24 cellular contexts compared by ENCODE assay signal in genomic region chr18:32424696-32425095, GRCh38. TPM values are rescaled to one million over a fixed set of nuclear protein-coding genes. Genes with fewer than 3 reads are reported as not detected.
DNase-seq lines count a peak whose midpoint lies in the region; ATAC-seq, FAIRE-seq and TF ChIP-seq lines count a peak whose summit lies in the region.
"Had no signal": no experiment of that assay in that cellular context is flagged by ENCODE, and none has a peak within 500 bp of the region (broad histone marks: within the 10 kb centered on the region; RNA-seq: fewer than 3 reads in every experiment).

No MANE protein-coding gene starts in this region.

- no peaks in the 10 kb centered on the region for H3K27me3 ChIP-seq in right lobe of liver
- no peaks in the 10 kb centered on the region for H3K27me3 ChIP-seq in HepG2 (ENCODE audit: control insufficient read depth in 1 of 2, insufficient read depth in 2 of 2, low read length in 2 of 2)
- no peaks in the 10 kb centered on the region for H3K27me3 ChIP-seq in gastroesophageal sphincter
- H3K27me3 ChIP-seq in mesenchymal stem cell (ENCODE audit: control insufficient read depth in 1 of 2, insufficient read depth in 1 of 2, low read length in 2 of 2): no peaks in the 10 kb centered on the region

- no peak overlapping the region for H3K27ac Mint-ChIP-seq in activated naive CD4-positive, alpha-beta T cell treated with anti-CD3 and anti-CD28 coated beads, Interleukin-2, amount 10 ng/mL, durations not matched to agents 7 days and 5 days
- H3K27ac Mint-ChIP-seq: activated CD8-positive, alpha-beta T cell treated with anti-CD3 and anti-CD28 coated beads for 36 hours had no signal

- H3K36me3 ChIP-seq in right lobe of liver (no peaks in the 10 kb centered on the region), HepG2 (replicated peaks in 1 of 2; ENCODE audit: control insufficient read depth in 1 of 2, insufficient read depth in 2 of 2, low read length in 2 of 2) (no peaks in the 10 kb centered on the region), gastroesophageal sphincter (no peaks in the 10 kb centered on the region), mesenchymal stem cell (ENCODE audit: control insufficient read depth in 1 of 2, insufficient read depth in 2 of 2, low read depth in 1 of 2, low read length in 2 of 2) (no peaks in the 10 kb centered on the region)
- H3K36me3 ChIP-seq: prostate gland had no signal

- no peaks in the 10 kb centered on the region for H3K36me3 Mint-ChIP-seq in activated naive CD4-positive, alpha-beta T cell treated with anti-CD3 and anti-CD28 coated beads, Interleukin-2, amount 10 ng/mL, durations not matched to agents 7 days and 5 days

- H3K79me2 ChIP-seq in HepG2 (ENCODE audit: insufficient read depth, low read length): no peaks in the 10 kb centered on the region

- TF ChIP-seq POLR2A in right lobe of liver (IDR thresholded peaks at IDR 0.05) (no peak), HepG2 (IDR thresholded peaks at IDR 0.05; ENCODE audit: insufficient read depth in 1 of 2, low read depth in 2 of 2, low read length in 2 of 2) (no peak), gastroesophageal sphincter (IDR thresholded peaks at IDR 0.05) (no peak)

- H3K4me3 Mint-ChIP-seq in activated naive CD4-positive, alpha-beta T cell treated with anti-CD3 and anti-CD28 coated beads, Interleukin-2, amount 10 ng/mL, durations not matched to agents 7 days and 5 days: no peak overlapping the region
- H3K4me3 Mint-ChIP-seq: activated CD8-positive, alpha-beta T cell treated with anti-CD3 and anti-CD28 coated beads for 36 hours; neural crest cell had no signal

- H3K4me1 Mint-ChIP-seq in activated naive CD4-positive, alpha-beta T cell treated with anti-CD3 and anti-CD28 coated beads, Interleukin-2, amount 10 ng/mL, durations not matched to agents 7 days and 5 days: no peaks in the 10 kb centered on the region

- H3K79me1 ChIP-seq in mesenchymal stem cell (replicated peaks; ENCODE audit: low read length, poor library complexity, severe bottlenecking): peaks cover 10% of the 10 kb centered on the region

- H3K9ac ChIP-seq in HepG2 (ENCODE audit: insufficient read depth, low read depth, low read length) (no peak overlapping the region), mesenchymal stem cell (ENCODE audit: low read length) (no peak overlapping the region)

- H3K23ac ChIP-seq in mesenchymal stem cell (ENCODE audit: low read length in 2 of 2): no peak overlapping the region

- H3K27me3 Mint-ChIP-seq in activated naive CD4-positive, alpha-beta T cell treated with anti-CD3 and anti-CD28 coated beads, Interleukin-2, amount 10 ng/mL, durations not matched to agents 7 days and 5 days: peaks cover 7% of the 10 kb centered on the region

- 7% methylated on average over 1 of the region's 1 CpG for WGBS in right lobe of liver (ENCODE audit: insufficient coverage, low coverage, low lambda C conversion rate, missing lambda C conversion rate)
- 94% methylated on average over 1 of the region's 1 CpG for WGBS in HepG2 (ENCODE audit: low lambda C conversion rate)
- WGBS in gastroesophageal sphincter (ENCODE audit: low coverage in 1 of 2), 2 donors: 0 to 27% methylated on average over 1 of the region's 1 CpG
- WGBS in mesenchymal stem cell: no CpG with 5 or more reads among the region's 1 CpG

- H4K8ac ChIP-seq in mesenchymal stem cell (ENCODE audit: low read length): no peak overlapping the region

- intact Hi-C loops in right lobe of liver (cut with DNase I) (no loop called here), HepG2 (cut with micrococcal nuclease; ENCODE audit: unreplicated experiment) (loop anchor here (5.0 kb wide), 1 partner anchor 52 kb away; no protein-coding TSS in a partner anchor)

- POLR2A ChIA-PET in HepG2 (lab: Yijun Ruan, JAX): no interaction called here

- H2BK120ac ChIP-seq in mesenchymal stem cell (ENCODE audit: low read depth, low read length): no peak overlapping the region

- H4K20me1 ChIP-seq in HepG2 (ENCODE audit: insufficient read depth, low read length): no peaks in the 10 kb centered on the region

- in situ Hi-C loops in HepG2 (cut with HindIII; ENCODE audit: extremely low pct_ligation_motif_present, low pct_unique_long_range_greater_than_20kb): no loop called here

- H2AFZ ChIP-seq in HepG2 (ENCODE audit: low read length) (no peak overlapping the region), mesenchymal stem cell (ENCODE audit: low read depth, low read length) (no peak overlapping the region)

- BruUV-seq in HepG2 (replicated peaks; lab: Mats Ljungman, UMichigan): no TSS peak

- ATAC-seq in right lobe of liver: peak; percentile 19 to 60 (median 48)
- no peak for ATAC-seq in HepG2
- peak; percentile 46 for ATAC-seq in gastroesophageal sphincter
- ATAC-seq in GM19467 (IDR thresholded peaks at IDR 0.05; ENCODE audit: unreplicated experiment): no peak
- ATAC-seq: activated CD8-positive, alpha-beta T cell treated with anti-CD3 and anti-CD28 coated beads for 36 hours; left colon; mucosa of descending colon had no signal

- no peak overlapping the region for H4K91ac ChIP-seq in mesenchymal stem cell (ENCODE audit: low read length)

- H3K4me2 ChIP-seq in HepG2 (ENCODE audit: low read depth, low read length): no peak overlapping the region
- no peak overlapping the region for H3K4me2 ChIP-seq in mesenchymal stem cell (ENCODE audit: low read length, poor library complexity, severe bottlenecking)

- no peaks in the 10 kb centered on the region for H3K9me3 Mint-ChIP-seq in activated naive CD4-positive, alpha-beta T cell treated with anti-CD3 and anti-CD28 coated beads, Interleukin-2, amount 10 ng/mL, durations not matched to agents 7 days and 5 days
- H3K9me3 Mint-ChIP-seq: activated CD8-positive, alpha-beta T cell treated with anti-CD3 and anti-CD28 coated beads for 36 hours; neural crest cell had no signal

- H2BK5ac ChIP-seq in mesenchymal stem cell (ENCODE audit: low read depth, low read length, poor library complexity, severe bottlenecking): no peak overlapping the region

- H3K9me3 ChIP-seq in right lobe of liver (no peaks in the 10 kb centered on the region), HepG2 (ENCODE audit: low read length) (no peaks in the 10 kb centered on the region), gastroesophageal sphincter (no peaks in the 10 kb centered on the region), mesenchymal stem cell (ENCODE audit: control insufficient read depth, low read length) (no peaks in the 10 kb centered on the region)
- H3K9me3 ChIP-seq: mucosa of descending colon, prostate gland had no signal

- no peak for FAIRE-seq in HepG2 (lab: Jason Lieb, UNC)

- no peak overlapping the region for H3K18ac ChIP-seq in mesenchymal stem cell (ENCODE audit: low read depth in 1 of 2, low read length in 2 of 2)

- TF ChIP-seq CTCF in right lobe of liver (IDR thresholded peaks at IDR 0.05) (no peak), HepG2 (CRISPR knock-in tag; IDR thresholded peaks at IDR 0.05) (no peak), gastroesophageal sphincter (IDR thresholded peaks at IDR 0.05) (no peak), GM10266 (IDR thresholded peaks at IDR 0.05; ENCODE audit: control insufficient read depth, insufficient read depth, low read depth, missing control alignments) (no peak)

- DNase-seq in right lobe of liver (no peak), HepG2 (ENCODE audit: low spot score) (no peak), mesenchymal stem cell (peak; percentile 57), GM10266 (ENCODE audit: extremely low spot score) (no peak)
- no peak for DNase-seq in activated naive CD4-positive, alpha-beta T cell treated with anti-CD3 and anti-CD28 coated beads, Interleukin-2, amount 10 ng/mL, durations not matched to agents 7 days and 5 days
- DNase-seq in activated naive CD4-positive, alpha-beta T cell treated with anti-CD3 and anti-CD28 coated beads, Interleukin-2, amount 50 U/mL, for 16 hours: no peak
- DNase-seq: activated CD4-positive, CD25-positive, alpha-beta regulatory T cell; activated CD8-positive, alpha-beta T cell treated with anti-CD3 and anti-CD28 coated beads for 36 hours; activated T-cell treated with anti-CD3 and anti-CD28 coated beads for 4 hours; Calu3; effector CD8-positive, alpha-beta T cell; Kasumi-1; left colon; mucosa of descending colon; NCI-H187 treated with DMSO at 0.1 percent for 48 hours; NCI-H2227 treated with DMSO at 0.1 percent for 48 hours; NCI-H774; stimulated activated CD4-positive, alpha-beta T cell treated with anti-CD3 and anti-CD28 coated beads, Interleukin-4, amount 100 ng/mL, for 1 hour; stimulated activated naive CD4-positive, alpha-beta T cell treated with Interleukin-2 at 50 U/mL for 16 hours had no signal

- CTCF ChIA-PET in HepG2 (lab: Yijun Ruan, JAX; ENCODE audit: low intra/inter-chr PET ratio, low total read pairs): no interaction called here
- CTCF ChIA-PET in activated naive CD4-positive, alpha-beta T cell treated with anti-CD3 and anti-CD28 coated beads, Interleukin-2, amount 10 ng/mL, durations not matched to agents 7 days and 5 days (lab: Charles Lee): no interaction called here

- H3K4me1 ChIP-seq in right lobe of liver (peaks cover 0 to 31% (median 5%) of the 10 kb centered on the region in 4 donors), HepG2 (ENCODE audit: insufficient read depth, low read length) (peaks cover 24% of the 10 kb centered on the region), gastroesophageal sphincter (peaks cover 0 to 66% (median 6%) of the 10 kb centered on the region in 3 donors), mesenchymal stem cell (ENCODE audit: control insufficient read depth, insufficient read depth, low read depth, low read length) (peaks cover 2% of the 10 kb centered on the region)
- H3K4me1 ChIP-seq: prostate gland had no signal

- no peak overlapping the region for H2BK15ac ChIP-seq in mesenchymal stem cell (ENCODE audit: low read depth, poor library complexity, severe bottlenecking)

- no peak overlapping the region for H3K14ac ChIP-seq in mesenchymal stem cell (ENCODE audit: low read length in 2 of 2)

- H2AK5ac ChIP-seq in mesenchymal stem cell (ENCODE audit: low read length, severe bottlenecking): no peak overlapping the region

- TF ChIP-seq EP300 in HepG2 (IDR thresholded peaks at IDR 0.05; ENCODE audit: low read depth in 2 of 2, low read length in 2 of 2): no peak
- no peak for TF ChIP-seq EP300 in HepG2 (CRISPR knock-in tag; IDR thresholded peaks at IDR 0.05; ENCODE audit: borderline replicate concordance)
- TF ChIP-seq EP300 in gastroesophageal sphincter (IDR thresholded peaks at IDR 0.05): no peak

- H3K27ac ChIP-seq in right lobe of liver: no peak overlapping the region
- H3K27ac ChIP-seq in HepG2 (ENCODE audit: extremely low read length, insufficient read depth, low read length): no peak overlapping the region
- no peak overlapping the region for H3K27ac ChIP-seq in gastroesophageal sphincter
- no peak overlapping the region for H3K27ac ChIP-seq in mesenchymal stem cell (ENCODE audit: low read length, poor library complexity, severe bottlenecking)
- H3K27ac ChIP-seq: prostate gland had no signal

- H2BK12ac ChIP-seq in mesenchymal stem cell (ENCODE audit: low read length in 2 of 2): no peak overlapping the region

- H3K4me3 ChIP-seq in right lobe of liver: no peak overlapping the region
- H3K4me3 ChIP-seq in HepG2 (replicated peaks in 1 of 3; ENCODE audit: insufficient read depth in 1 of 3, low read depth in 2 of 3, low read length in 3 of 3): no peak overlapping the region
- no peak overlapping the region for H3K4me3 ChIP-seq in gastroesophageal sphincter
- H3K4me3 ChIP-seq in mesenchymal stem cell (ENCODE audit: insufficient read depth in 1 of 2, low read depth in 1 of 2, low read length in 2 of 2): no peak overlapping the region
- H3K4me3 ChIP-seq: mucosa of descending colon, prostate gland had no signal

- no peak for TF ChIP-seq RAD21 in HepG2 (CRISPR knock-in tag; IDR thresholded peaks at IDR 0.05)

- H3K4ac ChIP-seq in mesenchymal stem cell (ENCODE audit: low read depth in 1 of 2, low read length in 2 of 2): no peak overlapping the region

RNA-seq across cellular contexts. Expression of gene GAREM1, which starts 46.0 kb away (rescaled TPM):
- total RNA-seq in right lobe of liver: 10 to 100 TPM in 1 of 6 experiments, 1 to 10 TPM in 5; 5.5 to 11.3 (median 6.6) TPM
- total RNA-seq in HepG2 (2016; rRNA removed; fragmentation: Illumina TruSeq; extraction: Trizol): 2.9 TPM in 2 replicates
- total RNA-seq in HepG2 (2016; cell fraction: cytosol; rRNA removed; fragmentation: Illumina TruSeq; extraction: Trizol; ENCODE audit: low read depth): 0.79 and 1.1 TPM in 2 replicates
- total RNA-seq in HepG2 (2016; cell fraction: insoluble cytoplasmic fraction; rRNA removed; fragmentation: Illumina TruSeq; extraction: Trizol): 2.4 and 2.5 TPM in 2 replicates
- 1.6 and 1.8 TPM in 2 replicates for total RNA-seq in HepG2 (2016; cell fraction: membrane; rRNA removed; fragmentation: Illumina TruSeq; extraction: Trizol)
- 2.2 and 2.3 TPM in 2 replicates for total RNA-seq in HepG2 (2016; cell fraction: nucleus; rRNA removed; fragmentation: Illumina TruSeq; extraction: Trizol)
- polyA plus RNA-seq in HepG2 (2011; rRNA removed): 2.5 and 3.2 TPM in 2 replicates
- 2.3 and 2.8 TPM in 2 replicates for polyA plus RNA-seq in HepG2 (2011; cell fraction: cytosol; rRNA removed)
- polyA plus RNA-seq in HepG2 (2011; cell fraction: nucleus; rRNA removed): 2.6 and 2.8 TPM in 2 replicates
- polyA plus RNA-seq in HepG2 (2012): 2.8 and 4.1 TPM in 2 replicates
- 0.26 and 0.29 TPM in 2 replicates for polyA plus RNA-seq in HepG2 (2016; cell fraction: cytosol; fragmentation: Illumina TruSeq; extraction: Trizol; ENCODE audit: low read depth)
- polyA plus RNA-seq in HepG2 (2016; cell fraction: insoluble cytoplasmic fraction; fragmentation: Illumina TruSeq; extraction: Trizol; ENCODE audit: low read depth): 1.8 and 3.3 TPM in 2 replicates
- polyA plus RNA-seq in HepG2 (2016; cell fraction: membrane; fragmentation: Illumina TruSeq; extraction: Trizol; ENCODE audit: low read depth): 0.69 and 0.95 TPM in 2 replicates
- polyA plus RNA-seq in HepG2 (2016; cell fraction: nucleus; fragmentation: Illumina TruSeq; extraction: Trizol; ENCODE audit: insufficient read depth, low read depth): 1.7 TPM in 2 replicates
- polyA minus RNA-seq in HepG2 (2011; rRNA and poly(A)+ RNA removed; ENCODE audit: low replicate concordance): 7.1 and 11.2 TPM in 2 replicates
- polyA minus RNA-seq in HepG2 (2011; cell fraction: cytosol; rRNA and poly(A)+ RNA removed): 3.2 and 4.7 TPM in 2 replicates
- polyA minus RNA-seq in HepG2 (2011; cell fraction: nucleus; rRNA and poly(A)+ RNA removed): 4.9 and 6.1 TPM in 2 replicates
- total RNA-seq in gastroesophageal sphincter: 10 to 100 TPM in 3 of 4 donors, 1 to 10 TPM in 1; 8.2 to 16.6 (median 12.3) TPM
- 4.6 TPM for polyA plus RNA-seq in mesenchymal stem cell (2013, experiment 1 of 2)
- polyA plus RNA-seq in mesenchymal stem cell (2013, experiment 2 of 2): 4.8 TPM
- total RNA-seq: A172; activated CD8-positive, alpha-beta T cell treated with anti-CD3 and anti-CD28 coated beads for 36 hours had no signal

Comparison
In these comparisons a context has a peak if more than half of its experiments do, and no peak if none do; other contexts are left out.
1. ATAC-seq: peak in right lobe of liver (4 of 4) and gastroesophageal sphincter (single experiment); none in HepG2 (single experiment) and GM19467 (single experiment).